In genomic region chr4:16939178-16939577, GRCh38 we compare ENCODE assay signal across 38 cellular contexts. TPM values are rescaled to one million over a fixed set of nuclear protein-coding genes. Genes with fewer than 3 reads are reported as not detected.
"Had no signal": no experiment of that assay in that cellular context is flagged by ENCODE, and none has a peak within 500 bp of the region (broad histone marks: within the 10 kb centered on the region; RNA-seq: fewer than 3 reads in every experiment).

No MANE protein-coding gene starts in this region.

- H3K27ac Mint-ChIP-seq: activated naive CD4-positive, alpha-beta T cell treated with anti-CD3 and anti-CD28 coated beads for 36 hours; activated naive CD4-positive, alpha-beta T cell treated with anti-CD3 and anti-CD28 coated beads, Interleukin-2, amount 10 ng/mL, durations not matched to agents 7 days and 5 days; activated naive CD4-positive, alpha-beta T cell treated with anti-CD3 and anti-CD28 coated beads, Interleukin-2, amount 50 U/mL, for 24 hours; activated naive CD4-positive, alpha-beta T cell treated with anti-CD3 and anti-CD28 coated beads, Interleukin-2, amount 50 U/mL, for 72 hours; activated naive CD8-positive, alpha-beta T cell; activated naive CD8-positive, alpha-beta T cell treated with anti-CD3 and anti-CD28 coated beads for 36 hours; activated naive CD8-positive, alpha-beta T cell treated with anti-CD3 and anti-CD28 coated beads, Interleukin-2, amount 10 ng/mL, durations not matched to agents 7 days and 5 days; activated naive CD8-positive, alpha-beta T cell treated with anti-CD3 and anti-CD28 coated beads, Interleukin-2, amount 50 U/mL, for 24 hours; activated T-cell treated with anti-CD3 and anti-CD28 coated beads, Interleukin-2, amount 50 U/mL, for 24 hours; activated T-cell treated with anti-CD3 and anti-CD28 coated beads, Interleukin-2, amount 50 U/mL, for 72 hours; activated T-helper 1 cell treated with anti-CD3 and anti-CD28 coated beads, Interleukin-12 subunit alpha, Interleukin-12 subunit beta, Interleukin-2, Interleukin-4 antibody, amounts not matched to agents 30 ng/mL and 10 ng/mL and 1 ng/mL, durations not matched to agents 14 hours and 24 hours and 36 hours; activated T-helper 17 cell treated with anti-CD3 and anti-CD28 coated beads, Interleukin-2, amount 50 U/mL, for 72 hours; activated T-helper 2 cell treated with anti-CD3 and anti-CD28 coated beads, Interferon-gamma antibody, Interleukin-2, Interleukin-4, amounts not matched to agents 10 μg/mL and 5 μg/mL and 100 μg/mL, durations not matched to agents 14 hours and 24 hours and 36 hours had no signal

- H3K27me3 ChIP-seq: adrenal gland, ascending aorta, body of pancreas, brain microvascular endothelial cell, breast epithelium, cardiac muscle cell had no signal

- H3K4me1 Mint-ChIP-seq: activated naive CD4-positive, alpha-beta T cell treated with anti-CD3 and anti-CD28 coated beads, Interleukin-2, amount 10 ng/mL, durations not matched to agents 7 days and 5 days; activated naive CD4-positive, alpha-beta T cell treated with anti-CD3 and anti-CD28 coated beads, Interleukin-2, amount 50 U/mL, for 24 hours; activated naive CD8-positive, alpha-beta T cell treated with anti-CD3 and anti-CD28 coated beads for 36 hours; activated naive CD8-positive, alpha-beta T cell treated with anti-CD3 and anti-CD28 coated beads, Interleukin-2, amount 10 ng/mL, durations not matched to agents 7 days and 5 days; activated naive CD8-positive, alpha-beta T cell treated with anti-CD3 and anti-CD28 coated beads, Interleukin-2, amount 50 U/mL, for 24 hours; activated T-helper 17 cell treated with anti-CD3 and anti-CD28 coated beads, Interleukin-2, amount 50 U/mL, for 72 hours; brain; central memory CD8-positive, alpha-beta T cell had no signal

- DNase-seq: activated effector memory CD4-positive, alpha-beta T cell treated with anti-CD3 and anti-CD28 coated beads, Interleukin-2, amount 50 U/mL, for 16 hours; activated effector memory CD4-positive, alpha-beta T cell treated with Interleukin-2 at 50 U/mL for 16 hours; activated gamma-delta T cell; activated gamma-delta T cell treated with Interleukin-2 at 50 U/mL for 16 hours; activated naive CD4-positive, alpha-beta T cell; activated naive CD4-positive, alpha-beta T cell treated with anti-CD3 and anti-CD28 coated beads for 36 hours; activated naive CD4-positive, alpha-beta T cell treated with anti-CD3 and anti-CD28 coated beads, Interleukin-2, amount 10 ng/mL, durations not matched to agents 7 days and 5 days; activated naive CD4-positive, alpha-beta T cell treated with anti-CD3 and anti-CD28 coated beads, Interleukin-2, amount 50 U/mL, for 16 hours; activated naive CD4-positive, alpha-beta T cell treated with Interleukin-2 at 50 U/mL for 16 hours; activated naive CD8-positive, alpha-beta T cell treated with anti-CD3 and anti-CD28 coated beads for 36 hours; activated naive CD8-positive, alpha-beta T cell treated with anti-CD3 and anti-CD28 coated beads, Interleukin-2, amount 10 ng/mL, durations not matched to agents 7 days and 5 days; activated naive CD8-positive, alpha-beta T cell treated with anti-CD3 and anti-CD28 coated beads, Interleukin-2, amount 50 U/mL, for 24 hours; activated T-cell treated with anti-CD3 and anti-CD28 coated beads, Interleukin-2, amount 50 U/mL, for 24 hours; activated T-cell treated with anti-CD3 and anti-CD28 coated beads, Interleukin-2, amount 50 U/mL, for 4 hours; activated T-cell treated with anti-CD3 and anti-CD28 coated beads, Interleukin-2, amount 50 U/mL, for 48 hours; activated T-cell treated with anti-CD3 and anti-CD28 coated beads, Interleukin-2, amount 50 U/mL, for 72 hours; adrenal gland; amniotic stem cell; amygdala; anterior cingulate cortex; aorta; body of pancreas; brain microvascular endothelial cell; caudate nucleus; central memory CD4-positive, alpha-beta T cell; cerebellar nuclear complex had no signal

- H3K27me3 Mint-ChIP-seq: activated naive CD4-positive, alpha-beta T cell treated with anti-CD3 and anti-CD28 coated beads, Interleukin-2, amount 10 ng/mL, durations not matched to agents 7 days and 5 days; brain had no signal

- ATAC-seq: activated naive CD4-positive, alpha-beta T cell treated with anti-CD3 and anti-CD28 coated beads, Interleukin-2, amount 50 U/mL, for 72 hours; activated naive CD8-positive, alpha-beta T cell treated with anti-CD3 and anti-CD28 coated beads, Interleukin-2, amount 50 U/mL, for 24 hours; activated T-cell treated with anti-CD3 and anti-CD28 coated beads, Interleukin-2, amount 50 U/mL, for 4 hours; activated T-cell treated with anti-CD3 and anti-CD28 coated beads, Interleukin-2, amount 50 U/mL, for 72 hours; activated T-helper 17 cell treated with anti-CD3 and anti-CD28 coated beads, Interleukin-2, amount 50 U/mL, for 72 hours; body of pancreas had no signal

- H3K36me3 Mint-ChIP-seq: activated naive CD4-positive, alpha-beta T cell treated with anti-CD3 and anti-CD28 coated beads, Interleukin-2, amount 10 ng/mL, durations not matched to agents 7 days and 5 days; activated naive CD4-positive, alpha-beta T cell treated with anti-CD3 and anti-CD28 coated beads, Interleukin-2, amount 50 U/mL, for 24 hours; activated naive CD8-positive, alpha-beta T cell; activated naive CD8-positive, alpha-beta T cell treated with anti-CD3 and anti-CD28 coated beads for 36 hours; activated naive CD8-positive, alpha-beta T cell treated with anti-CD3 and anti-CD28 coated beads, Interleukin-2, amount 10 ng/mL, durations not matched to agents 7 days and 5 days; brain had no signal

- H3K4me3 Mint-ChIP-seq: activated naive CD4-positive, alpha-beta T cell treated with anti-CD3 and anti-CD28 coated beads for 36 hours; activated naive CD4-positive, alpha-beta T cell treated with anti-CD3 and anti-CD28 coated beads, Interleukin-2, amount 10 ng/mL, durations not matched to agents 7 days and 5 days; activated naive CD4-positive, alpha-beta T cell treated with anti-CD3 and anti-CD28 coated beads, Interleukin-2, amount 50 U/mL, for 24 hours; activated naive CD8-positive, alpha-beta T cell; activated naive CD8-positive, alpha-beta T cell treated with anti-CD3 and anti-CD28 coated beads for 36 hours; activated naive CD8-positive, alpha-beta T cell treated with anti-CD3 and anti-CD28 coated beads, Interleukin-2, amount 10 ng/mL, durations not matched to agents 7 days and 5 days; activated naive CD8-positive, alpha-beta T cell treated with anti-CD3 and anti-CD28 coated beads, Interleukin-2, amount 50 U/mL, for 24 hours; activated T-cell treated with anti-CD3 and anti-CD28 coated beads, Interleukin-2, amount 50 U/mL, for 24 hours; activated T-cell treated with anti-CD3 and anti-CD28 coated beads, Interleukin-2, amount 50 U/mL, for 4 hours; activated T-cell treated with anti-CD3 and anti-CD28 coated beads, Interleukin-2, amount 50 U/mL, for 72 hours; activated T-helper 1 cell treated with anti-CD3 and anti-CD28 coated beads, Interleukin-12 subunit alpha, Interleukin-12 subunit beta, Interleukin-2, Interleukin-4 antibody, amounts not matched to agents 30 ng/mL and 10 ng/mL and 1 ng/mL, durations not matched to agents 14 hours and 24 hours and 36 hours; activated T-helper 17 cell treated with anti-CD3 and anti-CD28 coated beads, Interleukin-2, amount 50 U/mL, for 72 hours; central memory CD8-positive, alpha-beta T cell had no signal

- H3K27ac ChIP-seq: adrenal gland, ascending aorta, body of pancreas, brain microvascular endothelial cell, breast epithelium, cardiac muscle cell had no signal

- H3K4me1 ChIP-seq: adrenal gland, ascending aorta, body of pancreas, breast epithelium had no signal

- H3K9me3 Mint-ChIP-seq: activated naive CD4-positive, alpha-beta T cell treated with anti-CD3 and anti-CD28 coated beads for 36 hours; activated naive CD4-positive, alpha-beta T cell treated with anti-CD3 and anti-CD28 coated beads, Interleukin-2, amount 50 U/mL, for 24 hours; activated T-cell treated with anti-CD3 and anti-CD28 coated beads, Interleukin-2, amount 50 U/mL, for 4 hours; activated T-helper 1 cell treated with anti-CD3 and anti-CD28 coated beads, Interleukin-12 subunit alpha, Interleukin-12 subunit beta, Interleukin-2, Interleukin-4 antibody, amounts not matched to agents 30 ng/mL and 10 ng/mL and 1 ng/mL, durations not matched to agents 14 hours and 24 hours and 36 hours; activated T-helper 2 cell treated with anti-CD3 and anti-CD28 coated beads, Interferon-gamma antibody, Interleukin-2, Interleukin-4, amounts not matched to agents 10 μg/mL and 5 μg/mL and 100 μg/mL, durations not matched to agents 14 hours and 24 hours and 36 hours; central memory CD8-positive, alpha-beta T cell had no signal

- H3K9me3 ChIP-seq: adrenal gland, ascending aorta, body of pancreas, breast epithelium had no signal

- H3K36me3 ChIP-seq: adrenal gland, ascending aorta, brain microvascular endothelial cell, breast epithelium, cardiac muscle cell had no signal

- H3K4me3 ChIP-seq: adrenal gland, ascending aorta, body of pancreas, breast epithelium, cardiac muscle cell had no signal

RNA-seq across cellular contexts. Expression of gene LDB2, which starts 40.7 kb away (rescaled TPM):
- total RNA-seq: activated naive CD4-positive, alpha-beta T cell treated with anti-CD3 and anti-CD28 coated beads for 36 hours; activated naive CD4-positive, alpha-beta T cell treated with anti-CD3 and anti-CD28 coated beads, Interleukin-2, amount 50 U/mL, for 72 hours; activated naive CD8-positive, alpha-beta T cell treated with anti-CD3 and anti-CD28 coated beads for 36 hours; activated naive CD8-positive, alpha-beta T cell treated with anti-CD3 and anti-CD28 coated beads, Interleukin-2, amount 10 ng/mL, durations not matched to agents 7 days and 5 days; activated T-cell treated with anti-CD3 and anti-CD28 coated beads, Interleukin-2, amount 50 U/mL, for 72 hours; activated T-helper 1 cell treated with anti-CD3 and anti-CD28 coated beads, Interleukin-12 subunit alpha, Interleukin-12 subunit beta, Interleukin-2, Interleukin-4 antibody, amounts not matched to agents 30 ng/mL and 10 ng/mL and 1 ng/mL, durations not matched to agents 14 hours and 24 hours and 36 hours; activated T-helper 17 cell treated with anti-CD3 and anti-CD28 coated beads, Interleukin-2, amount 50 U/mL, for 72 hours; activated T-helper 2 cell treated with anti-CD3 and anti-CD28 coated beads, Interferon-gamma antibody, Interleukin-2, Interleukin-4, amounts not matched to agents 10 μg/mL and 5 μg/mL and 100 μg/mL, durations not matched to agents 14 hours and 24 hours and 36 hours; bronchial epithelial cell had no signal
